ENCODE assay signal across 6 cellular contexts in the genomic region with DNA sequence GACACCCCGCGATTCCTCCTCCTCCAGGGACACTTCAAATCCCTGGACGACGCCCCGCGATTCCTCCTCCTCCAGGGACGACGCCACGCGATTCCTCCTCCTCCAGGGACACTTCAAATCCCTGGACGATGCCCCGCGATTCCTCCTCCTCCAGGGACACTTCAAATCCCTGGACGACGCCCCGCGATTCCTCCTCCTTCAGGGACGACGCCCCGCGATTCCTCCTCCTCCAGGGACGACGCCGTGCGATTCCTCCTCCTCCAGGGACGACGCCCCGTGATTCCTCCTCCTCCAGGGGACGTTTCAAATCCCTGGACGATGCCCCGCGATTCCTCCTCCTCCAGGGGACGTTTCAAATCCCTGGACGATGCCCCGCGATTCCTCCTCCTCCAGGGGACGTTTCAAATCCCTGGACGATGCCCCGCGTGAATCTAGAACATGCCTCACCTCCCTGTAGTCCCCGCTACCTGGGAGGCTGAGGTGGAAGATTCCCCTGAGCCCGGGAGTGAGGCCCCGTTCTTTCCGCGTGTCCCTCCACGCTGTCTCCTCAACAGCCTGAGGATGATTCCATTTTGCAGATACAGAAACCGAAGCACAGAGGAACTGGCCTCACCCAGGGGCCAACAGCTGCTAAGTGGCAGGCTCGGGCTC. TPM values are rescaled to one million over a fixed set of nuclear protein-coding genes. Genes with fewer than 3 reads are reported as not detected.
"Had no signal": no experiment of that assay in that cellular context is flagged by ENCODE, and none has a peak within 500 bp of the region (broad histone marks: within the 10 kb centered on the region; RNA-seq: fewer than 3 reads in every experiment).

No MANE protein-coding gene starts in this region.

RNA-seq across cellular contexts. Expression of a gene that starts 23.4 kb away (rescaled TPM):
- total RNA-seq: GM23338, H1, H9, HepG2, HFFc6, HT1080 had no signal
- polyA plus RNA-seq: GM23338, H1, HepG2 had no signal
